13 cellular contexts compared by ENCODE assay signal in the genomic region with DNA sequence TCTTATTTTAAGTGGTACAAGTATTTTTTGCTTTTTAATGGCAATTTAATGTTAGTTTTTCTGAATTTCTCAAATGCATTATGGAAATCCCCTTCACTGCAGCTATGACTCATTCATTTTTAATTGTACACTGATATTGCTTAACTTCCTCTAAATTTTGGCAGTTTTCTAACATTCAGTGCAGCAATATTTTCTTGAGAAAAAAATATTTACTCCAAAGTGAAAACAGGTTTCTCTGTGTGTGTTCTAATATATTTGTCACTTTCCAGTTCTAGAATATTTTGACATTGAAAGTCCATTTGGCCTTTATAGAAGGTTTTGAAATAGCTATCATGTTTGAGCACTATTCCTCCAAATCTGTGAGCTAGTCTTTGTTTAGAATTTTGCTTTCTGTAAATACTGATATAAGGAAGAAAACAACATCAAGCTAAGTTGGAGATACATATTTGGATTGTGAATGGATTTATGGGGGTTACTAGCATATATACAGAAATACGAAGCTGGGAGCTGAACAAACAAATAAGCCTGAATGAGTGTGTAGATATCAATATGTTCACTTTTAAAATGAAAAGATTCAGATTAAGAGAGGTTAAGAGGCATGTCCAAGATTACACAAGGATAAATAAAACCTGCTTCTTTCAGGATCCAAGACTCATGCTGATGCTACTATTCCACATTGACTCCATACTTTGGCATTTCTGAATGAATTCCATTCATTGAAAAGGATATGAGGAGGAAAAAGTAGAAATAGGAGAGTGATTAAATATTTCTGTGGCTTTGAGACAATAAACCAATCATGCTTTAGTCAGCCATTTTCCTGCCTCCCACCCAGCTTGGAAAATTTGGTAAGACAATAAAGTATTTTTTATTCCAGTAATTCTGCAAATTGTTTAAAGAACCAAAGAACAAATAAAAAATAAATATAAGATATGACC. TPM values are rescaled to one million over a fixed set of nuclear protein-coding genes. Genes with fewer than 3 reads are reported as not detected.
DNase-seq lines count a peak whose midpoint lies in the region; ATAC-seq, FAIRE-seq and TF ChIP-seq lines count a peak whose summit lies in the region.
"Had no signal": no experiment of that assay in that cellular context is flagged by ENCODE, and none has a peak within 500 bp of the region (broad histone marks: within the 10 kb centered on the region; RNA-seq: fewer than 3 reads in every experiment).

No MANE protein-coding gene starts in this region.

- 72 to 79% methylated on average over 1 of the region's 1 CpG for WGBS in thyroid gland, 2 donors

- H3K27ac ChIP-seq in thyroid gland, result no peak overlapping the region

- H3K9me3 ChIP-seq in thyroid gland, result no peaks in the 10 kb centered on the region

- no peak for FAIRE-seq in bronchial epithelial cell (lab: Jason Lieb, UNC)

- H3K4me3 ChIP-seq in AG09309 (ENCODE audit: control insufficient read depth, low read depth, low read length) (no peak overlapping the region), bronchial epithelial cell (ENCODE audit: low read depth, low read length) (no peak overlapping the region), thyroid gland (replicated peaks in 1 of 3) (no peak overlapping the region)

- no peaks in the 10 kb centered on the region for H3K4me1 ChIP-seq in thyroid gland

- intact Hi-C loops in thyroid gland (cut with DNase I), result no loop called here

- ATAC-seq in HG03159 (IDR thresholded peaks at IDR 0.05; ENCODE audit: unreplicated experiment), result no peak

- no peak for TF ChIP-seq POLR2A in thyroid gland (IDR thresholded peaks at IDR 0.05)

- TF ChIP-seq CTCF in AG09309 (IDR thresholded peaks at IDR 0.05; ENCODE audit: control insufficient read depth, insufficient read depth, low read depth, low read length, missing control alignments) (no peak), bronchial epithelial cell (IDR thresholded peaks at IDR 0.05; ENCODE audit: insufficient read depth, low read length, severe bottlenecking) (no peak), thyroid gland (IDR thresholded peaks at IDR 0.05) (no peak)

- H3K27me3 ChIP-seq in bronchial epithelial cell (ENCODE audit: control insufficient read depth, insufficient read depth, low read length) (no peaks in the 10 kb centered on the region), thyroid gland (no peaks in the 10 kb centered on the region)

- in situ Hi-C loops in KBM-7 (cut with MboI; ENCODE audit: low pct_unique_long_range_greater_than_20kb, low sequenced_read_pairs), result no loop called here

- H3K36me3 ChIP-seq in bronchial epithelial cell (ENCODE audit: control insufficient read depth, insufficient read depth, low read length) (no peaks in the 10 kb centered on the region), thyroid gland (no peaks in the 10 kb centered on the region)

- DNase-seq in AG09309 (ENCODE audit: low read depth), result peak; percentile 69
- DNase-seq in LHCN-M2 (ENCODE audit: low read depth), result peak; percentile 29
- peak; percentile 77 for DNase-seq in bronchial epithelial cell (ENCODE audit: low read depth)
- DNase-seq in kidney tubule cell (ENCODE audit: low spot score), result peak; percentile 67
- DNase-seq in activated naive CD4-positive, alpha-beta T cell treated with anti-CD3 and anti-CD28 coated beads, Interleukin-2, amount 50 U/mL, for 16 hours, result no peak
- no peak for DNase-seq in KBM-7
- no peak for DNase-seq in thyroid gland
- DNase-seq: activated CD4-positive, alpha-beta memory T cell treated with anti-CD3 and anti-CD28 coated beads, Interleukin-2, amount 10 ng/mL, durations not matched to agents 7 days and 5 days; amygdala; CD8-positive, alpha-beta memory T cell; GOT3; NCI-H2081 treated with DMSO at 0.1 percent for 48 hours had no signal

RNA-seq across cellular contexts. Expression of gene SLIT2, which starts 57.4 kb away (rescaled TPM):
- total RNA-seq in LHCN-M2 (2014; rRNA removed) (2.0 and 2.8 TPM in 2 replicates), bronchial epithelial cell (0.79 and 1.9 TPM in 2 replicates), thyroid gland (10 to 100 TPM; 13.7 to 23.9 (median 17.1) TPM)
- 0.90 TPM for polyA plus RNA-seq in LHCN-M2 (2012)
- total RNA-seq: activated CD4-positive, alpha-beta memory T cell treated with anti-CD3 and anti-CD28 coated beads, Interleukin-2, amount 10 ng/mL, durations not matched to agents 7 days and 5 days; CD8-positive, alpha-beta memory T cell had no signal
- polyA plus RNA-seq: CD8-positive, alpha-beta memory T cell had no signal

Comparison
In these comparisons a context has a peak if more than half of its experiments do, and no peak if none do; other contexts are left out.
1. DNase-seq: peak in AG09309 (single experiment), LHCN-M2 (single experiment), bronchial epithelial cell (single experiment) and kidney tubule cell (single experiment); none in activated naive CD4-positive, alpha-beta T cell treated with anti-CD3 and anti-CD28 coated beads, Interleukin-2, amount 50 U/mL, for 16 hours (single experiment), KBM-7 (single experiment) and thyroid gland (0 of 2).